ENCODE assay signal across 8 cellular contexts in genomic region chr1:25615563-25616079, GRCh38. TPM values are rescaled to one million over a fixed set of nuclear protein-coding genes. Genes with fewer than 3 reads are reported as not detected.
DNase-seq lines count a peak whose midpoint lies in the region; ATAC-seq and TF ChIP-seq lines count a peak whose summit lies in the region.

No MANE protein-coding gene starts in this region.

- peaks cover 49 to 50% of the 10 kb centered on the region in 2 donors for H3K4me1 Mint-ChIP-seq in natural killer cell

- no peaks in the 10 kb centered on the region for H4K20me1 ChIP-seq in Loucy (ENCODE audit: insufficient read depth, low read length, poor library complexity, severe bottlenecking)

- H2AFZ ChIP-seq in Loucy (ENCODE audit: low read length) = 0 out of 2 replicates have a peak overlapping the region, but pooled peaks have one; percentile 77

- peaks cover 32% of the 10 kb centered on the region for H3K27me3 ChIP-seq in Loucy (ENCODE audit: insufficient read depth, low read length, poor library complexity, severe bottlenecking)

- H3K4me3 ChIP-seq in GM12864 (ENCODE audit: low read depth, low read length) = peak overlapping the region; percentile 49; the same call in 1 of the 2 replicates
- H3K4me3 ChIP-seq in Loucy (ENCODE audit: low read length, poor library complexity, severe bottlenecking) = peak overlapping the region; percentile 64
- peak overlapping the region; percentile 59 for H3K4me3 ChIP-seq in choroid plexus epithelial cell (ENCODE audit: low read depth, low read length)

- peaks cover 8% of the 10 kb centered on the region for H3K4me1 ChIP-seq in Loucy (ENCODE audit: insufficient read depth, low read length, poor library complexity, severe bottlenecking)

- no peaks in the 10 kb centered on the region for H3F3A ChIP-seq in Loucy (ENCODE audit: low read depth)

- no peaks in the 10 kb centered on the region for H3K36me3 Mint-ChIP-seq in natural killer cell

- H3K9me3 Mint-ChIP-seq in natural killer cell = no peaks in the 10 kb centered on the region

- no peak for DNase-seq in GM12864 (ENCODE audit: low read depth)
- no peak for DNase-seq in choroid plexus epithelial cell (ENCODE audit: low read depth)
- DNase-seq in natural killer cell = no peak
- DNase-seq in HuH-7 (ENCODE audit: low spot score) = no peak
- DNase-seq in UCSD-AML1 (lab: John Stamatoyannopoulos, UW; ENCODE audit: unreplicated experiment) = no peak
- no peak for DNase-seq in NCI-H187 treated with DMSO at 0.1 percent for 48 hours (lab: John Stamatoyannopoulos, UW)

- H3K79me2 ChIP-seq in Loucy (ENCODE audit: insufficient read depth, low read length) = no peaks in the 10 kb centered on the region

- no peaks in the 10 kb centered on the region for H3K9me2 ChIP-seq in Loucy (replicated peaks; ENCODE audit: low read depth, low read length)

- H3K27ac Mint-ChIP-seq in natural killer cell = peak overlapping the region; percentile 79

- TF ChIP-seq CTCF in GM12864 (IDR thresholded peaks at IDR 0.05; ENCODE audit: low read depth, low read length, missing control alignments) (no peak), Loucy (conservative IDR thresholded peaks at IDR 0.05; ENCODE audit: low read length) (no peak), choroid plexus epithelial cell (conservative IDR thresholded peaks at IDR 0.05; ENCODE audit: low read depth, low read length) (no peak), natural killer cell (IDR thresholded peaks at IDR 0.05) (no peak)

- no peaks in the 10 kb centered on the region for H3K9me3 ChIP-seq in Loucy (ENCODE audit: insufficient read depth, low read depth, low read length)

- H3K4me2 ChIP-seq in Loucy (ENCODE audit: low read depth, low read length, poor library complexity, severe bottlenecking) = peak overlapping the region; percentile 46

- peak overlapping the region; percentile 79 for H3K4me3 Mint-ChIP-seq in natural killer cell

- no peaks in the 10 kb centered on the region for H3K36me3 ChIP-seq in Loucy (ENCODE audit: insufficient read depth, low read length)

- ATAC-seq in natural killer cell = peak in 2 of 3 donors; percentile 0 to 4
- no peak for ATAC-seq in GM18909 (IDR thresholded peaks at IDR 0.05; ENCODE audit: poor library complexity, unreplicated experiment)

- intact Hi-C loops in natural killer cell (cut with micrococcal nuclease) = loop anchor here (5.0 to 10.0 kb wide), 2 partner anchors 87 to 179 kb away; no protein-coding TSS in a partner anchor

- no peak overlapping the region for H3K9ac ChIP-seq in Loucy (ENCODE audit: low read depth, low read length, poor library complexity, severe bottlenecking)

- peaks cover 7 to 13% of the 10 kb centered on the region in 2 donors for H3K27me3 Mint-ChIP-seq in natural killer cell (ENCODE audit: low read depth in 2 of 2)

RNA-seq across cellular contexts. Expression of gene MAN1C1, which starts 1.0 kb away (rescaled TPM):
- 1 to 10 TPM; 3.6 to 7.5 (median 7.1) TPM for total RNA-seq in natural killer cell
